In the genomic region with DNA sequence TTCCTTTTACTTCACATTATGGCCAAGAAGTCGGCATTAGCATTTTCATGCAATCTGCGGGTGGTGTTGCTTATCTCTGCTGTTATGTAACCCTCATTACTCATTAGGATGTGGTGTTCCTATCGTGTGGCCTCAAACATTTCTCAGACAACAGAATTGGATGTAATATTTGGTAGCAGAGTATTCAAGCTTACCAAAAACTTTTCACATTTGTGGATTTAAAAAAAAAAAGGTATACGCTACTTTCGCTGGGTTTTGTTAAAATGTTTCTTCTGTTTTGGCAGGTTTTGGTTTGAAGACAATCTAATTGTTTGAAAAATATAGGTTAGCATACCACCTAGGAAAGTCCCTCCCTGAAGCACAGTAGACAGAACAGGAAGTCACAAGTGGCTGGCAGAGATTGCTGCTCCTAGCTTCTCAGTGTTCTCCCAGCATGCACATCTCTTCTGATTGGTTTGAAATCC, we compare ENCODE assay signal across 1 cellular context.
TF ChIP-seq lines count a peak whose summit lies in the region.

No MANE protein-coding gene starts in this region.

TF ChIP-seq in GM23338, 12 proteins besides CTCF, POLR2A, EP300 and RAD21 (continued from another document):
- TF ChIP-seq, protein P1, sequence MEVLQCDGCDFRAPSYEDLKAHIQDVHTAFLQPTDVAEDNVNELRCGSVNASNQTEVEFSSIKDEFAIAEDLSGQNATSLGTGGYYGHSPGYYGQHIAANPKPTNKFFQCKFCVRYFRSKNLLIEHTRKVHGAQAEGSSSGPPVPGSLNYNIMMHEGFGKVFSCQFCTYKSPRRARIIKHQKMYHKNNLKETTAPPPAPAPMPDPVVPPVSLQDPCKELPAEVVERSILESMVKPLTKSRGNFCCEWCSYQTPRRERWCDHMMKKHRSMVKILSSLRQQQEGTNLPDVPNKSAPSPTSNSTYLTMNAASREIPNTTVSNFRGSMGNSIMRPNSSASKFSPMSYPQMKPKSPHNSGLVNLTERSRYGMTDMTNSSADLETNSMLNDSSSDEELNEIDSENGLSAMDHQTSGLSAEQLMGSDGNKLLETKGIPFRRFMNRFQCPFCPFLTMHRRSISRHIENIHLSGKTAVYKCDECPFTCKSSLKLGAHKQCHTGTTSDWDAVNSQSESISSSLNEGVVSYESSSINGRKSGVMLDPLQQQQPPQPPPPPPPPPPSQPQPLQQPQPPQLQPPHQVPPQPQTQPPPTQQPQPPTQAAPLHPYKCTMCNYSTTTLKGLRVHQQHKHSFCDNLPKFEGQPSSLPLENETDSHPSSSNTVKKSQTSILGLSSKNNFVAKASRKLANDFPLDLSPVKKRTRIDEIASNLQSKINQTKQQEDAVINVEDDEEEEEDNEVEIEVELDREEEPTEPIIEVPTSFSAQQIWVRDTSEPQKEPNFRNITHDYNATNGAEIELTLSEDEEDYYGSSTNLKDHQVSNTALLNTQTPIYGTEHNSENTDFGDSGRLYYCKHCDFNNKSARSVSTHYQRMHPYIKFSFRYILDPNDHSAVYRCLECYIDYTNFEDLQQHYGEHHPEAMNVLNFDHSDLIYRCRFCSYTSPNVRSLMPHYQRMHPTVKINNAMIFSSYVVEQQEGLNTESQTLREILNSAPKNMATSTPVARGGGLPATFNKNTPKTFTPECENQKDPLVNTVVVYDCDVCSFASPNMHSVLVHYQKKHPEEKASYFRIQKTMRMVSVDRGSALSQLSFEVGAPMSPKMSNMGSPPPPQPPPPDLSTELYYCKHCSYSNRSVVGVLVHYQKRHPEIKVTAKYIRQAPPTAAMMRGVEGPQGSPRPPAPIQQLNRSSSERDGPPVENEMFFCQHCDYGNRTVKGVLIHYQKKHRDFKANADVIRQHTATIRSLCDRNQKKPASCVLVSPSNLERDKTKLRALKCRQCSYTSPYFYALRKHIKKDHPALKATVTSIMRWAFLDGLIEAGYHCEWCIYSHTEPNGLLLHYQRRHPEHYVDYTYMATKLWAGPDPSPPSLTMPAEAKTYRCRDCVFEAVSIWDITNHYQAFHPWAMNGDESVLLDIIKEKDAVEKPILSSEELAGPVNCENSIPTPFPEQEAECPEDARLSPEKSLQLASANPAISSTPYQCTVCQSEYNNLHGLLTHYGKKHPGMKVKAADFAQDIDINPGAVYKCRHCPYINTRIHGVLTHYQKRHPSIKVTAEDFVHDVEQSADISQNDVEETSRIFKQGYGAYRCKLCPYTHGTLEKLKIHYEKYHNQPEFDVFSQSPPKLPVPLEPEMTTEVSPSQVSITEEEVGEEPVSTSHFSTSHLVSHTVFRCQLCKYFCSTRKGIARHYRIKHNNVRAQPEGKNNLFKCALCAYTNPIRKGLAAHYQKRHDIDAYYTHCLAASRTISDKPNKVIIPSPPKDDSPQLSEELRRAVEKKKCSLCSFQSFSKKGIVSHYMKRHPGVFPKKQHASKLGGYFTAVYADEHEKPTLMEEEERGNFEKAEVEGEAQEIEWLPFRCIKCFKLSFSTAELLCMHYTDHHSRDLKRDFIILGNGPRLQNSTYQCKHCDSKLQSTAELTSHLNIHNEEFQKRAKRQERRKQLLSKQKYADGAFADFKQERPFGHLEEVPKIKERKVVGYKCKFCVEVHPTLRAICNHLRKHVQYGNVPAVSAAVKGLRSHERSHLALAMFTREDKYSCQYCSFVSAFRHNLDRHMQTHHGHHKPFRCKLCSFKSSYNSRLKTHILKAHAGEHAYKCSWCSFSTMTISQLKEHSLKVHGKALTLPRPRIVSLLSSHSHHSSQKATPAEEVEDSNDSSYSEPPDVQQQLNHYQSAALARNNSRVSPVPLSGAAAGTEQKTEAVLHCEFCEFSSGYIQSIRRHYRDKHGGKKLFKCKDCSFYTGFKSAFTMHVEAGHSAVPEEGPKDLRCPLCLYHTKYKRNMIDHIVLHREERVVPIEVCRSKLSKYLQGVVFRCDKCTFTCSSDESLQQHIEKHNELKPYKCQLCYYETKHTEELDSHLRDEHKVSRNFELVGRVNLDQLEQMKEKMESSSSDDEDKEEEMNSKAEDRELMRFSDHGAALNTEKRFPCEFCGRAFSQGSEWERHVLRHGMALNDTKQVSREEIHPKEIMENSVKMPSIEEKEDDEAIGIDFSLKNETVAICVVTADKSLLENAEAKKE (CRISPR knock-in tag; IDR thresholded peaks at IDR 0.05) = no peak
- TF ChIP-seq EZH2 (IDR thresholded peaks at IDR 0.05; ENCODE audit: low read depth, unreplicated experiment) (no peak), ZNF331 (CRISPR knock-in tag; IDR thresholded peaks at IDR 0.05; ENCODE audit: low read depth) (no peak), NANOG (IDR thresholded peaks at IDR 0.05; ENCODE audit: borderline replicate concordance) (no peak), EZH2phosphoT487 (IDR thresholded peaks at IDR 0.05; ENCODE audit: unreplicated experiment) (no peak), ZNF114 (CRISPR knock-in tag; IDR thresholded peaks at IDR 0.05) (no peak), STAT1 (IDR thresholded peaks at IDR 0.05; ENCODE audit: unreplicated experiment) (no peak), JUNB (IDR thresholded peaks at IDR 0.05; ENCODE audit: unreplicated experiment) (no peak)
TF ChIP-seq in GM23338: peak in this region for 0.
